25 cellular contexts compared by ENCODE assay signal in the genomic region with DNA sequence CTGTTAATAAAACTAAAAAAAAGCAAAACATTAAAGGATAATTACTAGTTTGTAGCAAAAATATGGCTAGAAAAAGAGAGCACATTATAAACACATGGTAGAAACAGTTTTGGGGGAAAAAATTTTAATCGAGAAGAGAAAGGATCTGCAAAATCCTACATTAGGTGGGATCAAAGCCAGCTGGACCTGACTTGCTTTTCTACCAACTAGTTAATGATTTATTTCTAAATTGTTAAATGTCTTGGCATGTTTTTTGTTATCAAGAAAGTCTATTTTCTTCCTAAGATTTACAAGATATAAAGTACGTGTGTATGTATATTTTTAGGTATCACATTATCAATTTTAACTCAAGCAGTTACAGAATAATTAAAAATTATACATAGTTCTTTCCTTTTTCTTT.
"Had no signal": no experiment of that assay in that cellular context is flagged by ENCODE, and none has a peak within 500 bp of the region (broad histone marks: within the 10 kb centered on the region; RNA-seq: fewer than 3 reads in every experiment).

No MANE protein-coding gene starts in this region.

- DNase-seq: activated CD4-positive, alpha-beta T cell treated with anti-CD3 and anti-CD28 coated beads for 4 hours; activated CD4-positive, alpha-beta T cell treated with anti-CD3 and anti-CD28 coated beads, Interleukin-2, amount 50 U/mL, for 48 hours; activated CD8-positive, alpha-beta memory T cell treated with anti-CD3 and anti-CD28 coated beads for 24 hours; activated effector memory CD4-positive, alpha-beta T cell treated with Interleukin-2 at 50 U/mL for 16 hours; activated naive CD4-positive, alpha-beta T cell treated with Interleukin-2 at 50 U/mL for 16 hours; anterior cingulate cortex; effector memory CD8-positive, alpha-beta T cell; erythroblast; gastrocnemius medialis; glutamatergic neuron; islet precursor cell; left colon; mesendoderm; natural killer cell; sigmoid colon; stimulated activated CD4-positive, alpha-beta T cell treated with anti-CD3 and anti-CD28 coated beads, Interleukin-4, amount 100 ng/mL, for 24 hours; T-helper 1 cell; upper lobe of left lung had no signal

- ATAC-seq: effector memory CD8-positive, alpha-beta T cell; gastrocnemius medialis; natural killer cell; stimulated activated effector memory CD8-positive, alpha-beta T cell treated with anti-CD3 and anti-CD28 coated beads, Interleukin-12 subunit alpha, Interleukin-12 subunit beta, amount 100 ng/mL, for 72 hours had no signal

- H3K9me3 ChIP-seq: gastrocnemius medialis, sigmoid colon, upper lobe of left lung, vagina had no signal

- H3K36me3 ChIP-seq: cardiac muscle cell, gastrocnemius medialis, neural progenitor cell, sigmoid colon, vagina had no signal

- H2AFZ ChIP-seq: neural progenitor cell had no signal

- H3K4me3 ChIP-seq: cardiac muscle cell, coronary artery, gastrocnemius medialis, lung, neural progenitor cell, sigmoid colon, upper lobe of left lung, vagina had no signal

- FAIRE-seq: small intestine had no signal

- H3K4me1 ChIP-seq: gastrocnemius medialis, sigmoid colon had no signal

- H3K27me3 ChIP-seq: cardiac muscle cell, gastrocnemius medialis, neural progenitor cell, sigmoid colon, upper lobe of left lung, vagina had no signal

- H3K27ac ChIP-seq: cardiac muscle cell, coronary artery, gastrocnemius medialis, neural progenitor cell, sigmoid colon, upper lobe of left lung, vagina had no signal

- H3K4me2 ChIP-seq: neural progenitor cell had no signal
